ENCODE assay signal across 1 cellular context in genomic region chr12:21248679-21249078, GRCh38.
TF ChIP-seq lines count a peak whose summit lies in the region.

No MANE protein-coding gene starts in this region.

TF ChIP-seq in SK-N-SH treated with all-trans-retinoic acid at 6 μM for 48 hours, 23 proteins besides CTCF, POLR2A, EP300 and RAD21 (continued from another document):
- no peak for TF ChIP-seq TOX (CRISPR knock-in tag; IDR thresholded peaks at IDR 0.05; ENCODE audit: borderline replicate concordance)
- TF ChIP-seq ZNF565 (CRISPR knock-in tag; conservative IDR thresholded peaks at IDR 0.05; ENCODE audit: low read depth), result no peak
- no peak for TF ChIP-seq ZFP3 (CRISPR knock-in tag; IDR thresholded peaks at IDR 0.05)
- TF ChIP-seq ZC3H10 (CRISPR knock-in tag; IDR thresholded peaks at IDR 0.05), result no peak
- TF ChIP-seq ARNTL (CRISPR knock-in tag; IDR thresholded peaks at IDR 0.05; ENCODE audit: borderline replicate concordance, low read depth), result no peak
- no peak for TF ChIP-seq CSRNP3 (CRISPR knock-in tag; IDR thresholded peaks at IDR 0.05)
- no peak for TF ChIP-seq OSR1 (CRISPR knock-in tag; IDR thresholded peaks at IDR 0.05)
- no peak for TF ChIP-seq TSHZ2 (CRISPR knock-in tag; IDR thresholded peaks at IDR 0.05)
- TF ChIP-seq BACH2 (CRISPR knock-in tag; IDR thresholded peaks at IDR 0.05; ENCODE audit: borderline replicate concordance), result no peak
- no peak for TF ChIP-seq SNAI2 (CRISPR knock-in tag; IDR thresholded peaks at IDR 0.05)
